In the genomic region with DNA sequence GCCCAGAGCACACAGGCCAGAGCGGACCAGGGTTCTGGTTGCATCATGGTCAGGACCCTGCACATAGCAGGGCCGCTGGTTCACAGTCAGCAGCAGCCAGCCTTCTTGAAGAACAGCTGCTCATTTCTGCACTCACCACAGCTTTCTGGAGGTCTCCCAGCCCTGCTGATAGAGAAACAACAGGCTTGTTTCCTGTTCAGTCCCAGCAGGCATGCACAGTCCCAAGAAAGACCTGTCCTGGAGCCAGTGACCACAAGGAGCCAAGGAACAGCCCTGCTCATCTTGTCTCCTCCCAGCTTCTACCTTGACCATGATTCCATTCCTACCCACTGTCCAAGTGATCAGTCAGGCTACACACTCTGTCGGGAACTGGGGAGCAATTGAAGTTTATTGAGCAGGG, we compare ENCODE assay signal across 22 cellular contexts.
DNase-seq lines count a peak whose midpoint lies in the region; ATAC-seq and TF ChIP-seq lines count a peak whose summit lies in the region.
"Had no signal": no experiment of that assay in that cellular context is flagged by ENCODE, and none has a peak within 500 bp of the region (broad histone marks: within the 10 kb centered on the region; RNA-seq: fewer than 3 reads in every experiment).

No MANE protein-coding gene starts in this region.

- H3K27ac ChIP-seq in mesodermal cell (ENCODE audit: low read depth, low read length, severe bottlenecking): peak overlapping the region; percentile 59
- H3K27ac ChIP-seq: dorsolateral prefrontal cortex, pancreas, right lobe of liver had no signal

- 84 to 96% methylated on average over 2 to 3 of the region's 3 CpGs for WGBS in mesodermal cell (ENCODE audit: insufficient coverage in 2 of 2), 2 experiments

- no peak overlapping the region for H3K4me3 ChIP-seq in MG63
- H3K4me3 ChIP-seq in choroid plexus epithelial cell (ENCODE audit: low read depth, low read length): no peak overlapping the region
- no peak overlapping the region for H3K4me3 ChIP-seq in mesodermal cell (ENCODE audit: extremely low read depth, insufficient read depth, low read length, poor library complexity, severe bottlenecking)
- H3K4me3 ChIP-seq: dorsolateral prefrontal cortex, GM12878, pancreas, right lobe of liver had no signal

- TF ChIP-seq CTCF in choroid plexus epithelial cell (conservative IDR thresholded peaks at IDR 0.05; ENCODE audit: low read depth, low read length): no peak

- peaks cover 29% of the 10 kb centered on the region for H3K4me1 ChIP-seq in mesodermal cell (ENCODE audit: control insufficient read depth, insufficient read depth, low read length, poor library complexity, severe bottlenecking)
- H3K4me1 ChIP-seq: pancreas, right lobe of liver had no signal

- H3K36me3 ChIP-seq in MG63 (no peaks in the 10 kb centered on the region), mesodermal cell (ENCODE audit: control insufficient read depth, insufficient read depth, low read length) (no peaks in the 10 kb centered on the region)
- H3K36me3 ChIP-seq: pancreas, right lobe of liver had no signal

- peak; percentile 74 for DNase-seq in EL
- peak; percentile 97 for DNase-seq in MG63
- peak; percentile 75 for DNase-seq in choroid plexus epithelial cell (ENCODE audit: low read depth)
- no peak for DNase-seq in HPDE6-E6E7 (ENCODE audit: extremely low spot score)
- no peak for DNase-seq in hippocampal formation (lab: John Stamatoyannopoulos, UW)
- DNase-seq: activated CD4-positive, alpha-beta T cell treated with anti-CD3 and anti-CD28 coated beads, Interleukin-2, amount 10 ng/mL, durations not matched to agents 7 days and 5 days; activated CD8-positive, alpha-beta memory T cell treated with anti-CD3 and anti-CD28 coated beads, Interleukin-2, amount 50 U/mL, for 4 hours; activated effector memory CD4-positive, alpha-beta T cell treated with Interleukin-2 at 50 U/mL for 16 hours; caudate nucleus; CD4-positive, alpha-beta T cell; DMS 273 treated with DMSO at 0.1 percent for 48 hours; dorsolateral prefrontal cortex; GOT3; NCI-H146; pancreas; right lobe of liver; T-helper 1 cell had no signal

- peaks cover 10% of the 10 kb centered on the region for H3K9me3 ChIP-seq in MG63
- peaks cover 11% of the 10 kb centered on the region for H3K9me3 ChIP-seq in mesodermal cell (ENCODE audit: control insufficient read depth, low read length)
- H3K9me3 ChIP-seq: pancreas, right lobe of liver had no signal

- ATAC-seq in HG02610 (IDR thresholded peaks at IDR 0.05; ENCODE audit: unreplicated experiment): no peak
- no peak for ATAC-seq in HG03439 (IDR thresholded peaks at IDR 0.05; ENCODE audit: unreplicated experiment)
- ATAC-seq: GM12878; natural killer cell treated with Interleukin-12 subunit alpha and Interleukin-12 subunit beta and Interleukin-15 and Interleukin-18, amount 100 ng/mL, for 72 hours; pancreas; right lobe of liver had no signal

- H3K27me3 ChIP-seq in MG63: no peaks in the 10 kb centered on the region
- H3K27me3 ChIP-seq: pancreas, right lobe of liver had no signal

Comparison
In these comparisons a context has a peak if more than half of its experiments do, and no peak if none do; other contexts are left out.
1. DNase-seq: peak in EL (single experiment), MG63 (single experiment) and choroid plexus epithelial cell (single experiment); none in HPDE6-E6E7 (single experiment) and hippocampal formation (0 of 2).